ENCODE assay signal across 14 cellular contexts in genomic region chr1:115978292-115978941, GRCh38. TPM values are rescaled to one million over a fixed set of nuclear protein-coding genes. Genes with fewer than 3 reads are reported as not detected.
DNase-seq lines count a peak whose midpoint lies in the region; ATAC-seq, FAIRE-seq and TF ChIP-seq lines count a peak whose summit lies in the region.
"Had no signal": no experiment of that assay in that cellular context is flagged by ENCODE, and none has a peak within 500 bp of the region (broad histone marks: within the 10 kb centered on the region; RNA-seq: fewer than 3 reads in every experiment).

No MANE protein-coding gene starts in this region.

- ATAC-seq in K562, result no peak
- no peak for ATAC-seq in upper lobe of left lung (ENCODE audit: low FRiP score in 2 of 2)
- ATAC-seq in HG03378 (IDR thresholded peaks at IDR 0.05; ENCODE audit: unreplicated experiment), result no peak
- ATAC-seq: activated naive CD4-positive, alpha-beta T cell treated with anti-CD3 and anti-CD28 coated beads, Interleukin-2, amount 50 U/mL, for 72 hours had no signal

- 2% methylated on average over 6 of the region's 6 CpGs for WGBS in K562 (ENCODE audit: insufficient coverage, low coverage, missing lambda C conversion rate)
- WGBS in upper lobe of left lung, 2 donors, result 73 to 76% methylated on average over 6 of the region's 6 CpGs

- no peak for FAIRE-seq in K562 (lab: Jason Lieb, UNC)

- peak; percentile 25 for DNase-seq in DMS53 (lab: John Stamatoyannopoulos, UW)
- no peak for DNase-seq in DMS53 treated with DMSO at 0.1 percent for 48 hours (lab: John Stamatoyannopoulos, UW; ENCODE audit: unreplicated experiment)
- DNase-seq in K562 (ENCODE audit: extremely low read depth in 1 of 4, low spot score in 3 of 4), result no peak
- DNase-seq in medulla oblongata (ENCODE audit: extremely low spot score), result peak; percentile 54
- DNase-seq in upper lobe of left lung, result no peak
- no peak for DNase-seq in activated CD4-positive, CD25-positive, alpha-beta regulatory T cell (lab: John Stamatoyannopoulos, UW)
- DNase-seq in T-helper 2 cell, result no peak
- DNase-seq: dermis blood vessel endothelial cell, NCI-H2029 treated with DMSO at 0.1 percent for 48 hours, T1000 had no signal

- TF ChIP-seq POLR2A in K562 (conservative IDR thresholded peaks at IDR 0.05), result no peak
- TF ChIP-seq POLR2A in upper lobe of left lung (IDR thresholded peaks at IDR 0.05), result no peak

- no peak overlapping the region for H3K9ac ChIP-seq in K562 (ENCODE audit: insufficient read depth in 1 of 2, low read depth in 2 of 2, low read length in 2 of 2)

- TF ChIP-seq RAD21 in K562 (CRISPR knock-in tag; conservative IDR thresholded peaks at IDR 0.05 in 1 of 2, IDR thresholded peaks at IDR 0.05 in 1 of 2), result no peak

- H3K4me2 ChIP-seq in K562 (ENCODE audit: insufficient read depth, low read length), result no peak overlapping the region

- H3K4me3 ChIP-seq in K562, result no peak overlapping the region
- H3K4me3 ChIP-seq in upper lobe of left lung, result peak overlapping the region in 3 of 4 donors; percentile 65 to 75 (median 74)

- H3K9me1 ChIP-seq in K562 (ENCODE audit: control insufficient read depth, insufficient read depth, low read length), result no peaks in the 10 kb centered on the region

- POLR2A ChIA-PET in K562 (lab: Yijun Ruan, JAX), result interaction anchor here (0.6 to 1.1 kb wide), 5 partner anchors 14 to 186 kb away, joined by 3 to 5 read pairs (median 3); no protein-coding TSS in a partner anchor

- H3K27me3 ChIP-seq in K562 (ENCODE audit: control insufficient read depth in 2 of 2, insufficient read depth in 2 of 2, low read length in 2 of 2), result peaks cover 12 to 18% of the 10 kb centered on the region in 2 experiments; a peak in 4 of 5 replicates
- H3K27me3 ChIP-seq in upper lobe of left lung, result no peaks in the 10 kb centered on the region

- H3K4me1 ChIP-seq in K562 (replicated peaks in 1 of 2; ENCODE audit: control insufficient read depth in 2 of 2, insufficient read depth in 2 of 2, low read length in 2 of 2) (peaks cover 0 to 12% of the 10 kb centered on the region in 2 experiments; a peak in 2 of 5 replicates), upper lobe of left lung (peaks cover 0 to 39% (median 15%) of the 10 kb centered on the region in 4 donors)

- H3K9me3 ChIP-seq in K562 (replicated peaks; ENCODE audit: control insufficient read depth, insufficient read depth, low read depth, low read length), result no peaks in the 10 kb centered on the region
- no peaks in the 10 kb centered on the region for H3K9me3 ChIP-seq in upper lobe of left lung

- intact Hi-C loops in K562 (cut with micrococcal nuclease), result no loop called here

- no peak for TF ChIP-seq EP300 in K562 (IDR thresholded peaks at IDR 0.05; ENCODE audit: low read length)
- no peak for TF ChIP-seq EP300 in upper lobe of left lung (IDR thresholded peaks at IDR 0.05)

- H3K36me3 ChIP-seq in K562 (ENCODE audit: control insufficient read depth, insufficient read depth, low read length) (no peaks in the 10 kb centered on the region), upper lobe of left lung (no peaks in the 10 kb centered on the region)

- H4K20me1 ChIP-seq in K562 (replicated peaks; ENCODE audit: control insufficient read depth, insufficient read depth, low read length), result no peaks in the 10 kb centered on the region

- H3K27ac ChIP-seq in K562 (ENCODE audit: extremely low read depth, low read depth, low read length) (no peak overlapping the region), upper lobe of left lung (peak overlapping the region in 3 of 4 donors; percentile 90 to 95 (median 92))
- H3K27ac ChIP-seq: 22Rv1 had no signal

- H3K79me2 ChIP-seq in K562 (ENCODE audit: control insufficient read depth, insufficient read depth, low read length), result no peaks in the 10 kb centered on the region

- no peak overlapping the region for H2AFZ ChIP-seq in K562 (ENCODE audit: low read depth, low read length)

- CTCF ChIA-PET in K562 (lab: Yijun Ruan, JAX; ENCODE audit: low intra/inter-chr PET ratio), result interaction anchor here (1.2 kb wide), 1 partner anchor 171 kb away, joined by 4 read pairs; no protein-coding TSS in a partner anchor

- in situ Hi-C loops in K562 (cut with MboI), result loop anchor here (10.0 kb wide), 1 partner anchor 264 kb away; no protein-coding TSS in a partner anchor

- BruUV-seq in K562 (replicated peaks; lab: Mats Ljungman, UMichigan), result no TSS peak

- TF ChIP-seq CTCF in K562 (IDR thresholded peaks at IDR 0.05 in 2 of 3, conservative IDR thresholded peaks at IDR 0.05 in 1 of 3; ENCODE audit: insufficient read depth in 2 of 3, low read depth in 1 of 3, low read length in 3 of 3), result no peak
- TF ChIP-seq CTCF in upper lobe of left lung (IDR thresholded peaks at IDR 0.05), result no peak

TF ChIP-seq in K562, 482 proteins besides CTCF, POLR2A, EP300 and RAD21 (continues in another document):
- TF ChIP-seq ZFP30 (CRISPR knock-in tag; IDR thresholded peaks at IDR 0.05; ENCODE audit: borderline replicate concordance) (no peak), MEF2A (IDR thresholded peaks at IDR 0.05; ENCODE audit: control insufficient read depth, low read depth, low read length) (no peak), ZBTB17 (CRISPR knock-in tag; IDR thresholded peaks at IDR 0.05) (0 out of 2 replicates have a peak, but pooled peaks have one; percentile 43), THRB (CRISPR knock-in tag; conservative IDR thresholded peaks at IDR 0.05) (peak; percentile 73), THAP12 (CRISPR knock-in tag; IDR thresholded peaks at IDR 0.05) (no peak), ZBTB12 (CRISPR knock-in tag; IDR thresholded peaks at IDR 0.05) (no peak), ZBED1 (IDR thresholded peaks at IDR 0.05) (no peak), GTF2E2 (tag; IDR thresholded peaks at IDR 0.05) (0 out of 2 replicates have a peak, but pooled peaks have one; percentile 58), GABPB1 (CRISPR knock-in tag; IDR thresholded peaks at IDR 0.05) (no peak)

RNA-seq across cellular contexts. Expression of gene SLC22A15, which starts 2.1 kb away (rescaled TPM):
- 0.37 and 0.49 TPM in 2 replicates for total RNA-seq in K562 (2011; cell fraction: chromatin; rRNA removed; ENCODE audit: low replicate concordance)
- 0.26 and 0.67 TPM in 2 replicates for total RNA-seq in K562 (2011; cell fraction: nucleolus; rRNA removed)
- 0.38 and 1.1 TPM in 2 replicates for total RNA-seq in K562 (2011; cell fraction: nucleoplasm; rRNA removed)
- total RNA-seq in K562 (2014; rRNA removed) (0.36 and 1.5 TPM in 2 replicates), K562 (2014; rRNA removed; fragmentation: Illumina TruSeq; extraction: Trizol) (1.2 and 2.3 TPM in 2 replicates), K562 (2015; rRNA removed; fragmentation: Illumina TruSeq; extraction: Trizol) (2.1 and 2.3 TPM in 2 replicates), K562 (2021) (2.4 and 2.7 TPM in 2 replicates), upper lobe of left lung (10 to 100 TPM; 12.5 to 52.4 (median 27.1) TPM)
- polyA plus RNA-seq in K562 (2011; rRNA removed) (0.24 and 0.35 TPM in 2 replicates), K562 (2014; fragmentation: Illumina TruSeq; extraction: Trizol) (1.4 and 1.7 TPM in 2 replicates), K562 (2014; fragmentation: Nextera tagmentation; extraction: Ambion mirVana) (under 1 TPM; 0.35 to 0.52 TPM), K562 (2014; rRNA removed) (1.00 and 2.7 TPM in 2 replicates)
- 0.06 and 0.16 TPM in 2 replicates for polyA plus RNA-seq in K562 (2011; cell fraction: cytosol; rRNA removed)
- 0.88 and 2.0 TPM in 2 replicates for polyA plus RNA-seq in K562 (2011; cell fraction: nucleus; rRNA removed)
- 1.7 and 26.4 TPM in 2 replicates for polyA plus RNA-seq in K562 (2012)
- 0.11 and 0.84 TPM in 2 replicates for polyA minus RNA-seq in K562 (2011; rRNA and poly(A)+ RNA removed)
- polyA minus RNA-seq in K562 (2011; cell fraction: cytosol; rRNA and poly(A)+ RNA removed), result 0.19 TPM in 1 of 2 replicates, not detected in the other
- polyA minus RNA-seq in K562 (2011; cell fraction: nucleus; rRNA and poly(A)+ RNA removed), result 0.27 and 0.67 TPM in 2 replicates
- total RNA-seq: pulmonary artery endothelial cell had no signal

Comparison
In these comparisons a context has a peak if more than half of its experiments do, and no peak if none do; other contexts are left out.
1. DNase-seq: peak in DMS53 (single experiment) and medulla oblongata (single experiment); none in DMS53 treated with DMSO at 0.1 percent for 48 hours (single experiment), K562 (0 of 4), upper lobe of left lung (0 of 2), activated CD4-positive, CD25-positive, alpha-beta regulatory T cell (0 of 4) and T-helper 2 cell (0 of 5).